ENCODE assay signal across 8 cellular contexts in the genomic region with DNA sequence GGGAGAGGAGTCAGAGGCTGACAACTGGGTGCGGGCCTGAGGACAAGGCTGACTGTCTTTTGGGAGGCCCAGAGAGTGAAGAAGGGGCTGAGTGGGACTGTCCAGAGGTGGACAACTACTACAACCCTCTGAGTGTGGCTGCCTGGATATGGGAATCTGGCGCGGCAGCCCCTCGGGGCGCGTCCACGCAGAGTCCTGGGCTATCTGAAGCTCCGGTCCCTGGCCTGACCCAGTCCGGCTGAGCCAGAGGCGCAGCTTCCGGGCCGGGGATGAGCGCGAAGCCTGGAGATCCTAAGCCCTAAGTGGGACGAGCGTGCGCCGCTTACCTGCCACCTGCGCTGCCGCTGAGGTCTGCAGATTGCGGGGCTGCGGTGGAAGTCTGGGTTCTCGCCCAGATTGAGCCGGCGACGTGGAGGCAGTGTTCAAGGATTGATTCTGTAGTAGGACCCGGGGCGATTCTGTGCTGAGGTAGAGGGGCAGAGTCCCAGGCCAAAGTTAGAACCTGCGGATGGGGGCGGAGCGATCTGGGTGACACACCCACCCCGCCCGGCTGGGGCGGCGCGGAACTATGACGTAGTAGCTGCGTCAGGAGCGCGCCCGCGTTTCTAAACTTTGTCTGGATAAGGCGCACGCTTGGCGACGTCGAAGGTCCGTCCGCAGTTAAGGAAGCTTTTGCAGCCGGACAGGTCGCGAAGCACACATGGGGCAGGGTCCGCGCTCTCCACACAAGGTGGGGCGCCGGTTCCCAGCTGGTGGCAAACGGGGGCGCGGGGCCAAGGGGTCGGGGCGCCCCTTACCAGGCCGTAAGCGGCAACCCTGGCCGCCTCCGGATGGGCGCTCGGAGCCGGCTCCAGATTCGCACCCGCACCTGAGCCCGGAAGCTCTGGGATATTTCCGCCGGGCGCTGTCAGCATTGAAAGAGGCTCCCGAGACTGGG. TPM values are rescaled to one million over a fixed set of nuclear protein-coding genes. Genes with fewer than 3 reads are reported as not detected.
A peak's percentile ranks its signal among the peaks of the same experiment; 100 is the strongest.
DNase-seq lines count a peak whose midpoint lies in the region; ATAC-seq and TF ChIP-seq lines count a peak whose summit lies in the region.

A gene (minus strand): TSS at position 526 of the 937 bp plus-strand sequence. CDS start 674 bp downstream, outside the sequence.
A gene with protein sequence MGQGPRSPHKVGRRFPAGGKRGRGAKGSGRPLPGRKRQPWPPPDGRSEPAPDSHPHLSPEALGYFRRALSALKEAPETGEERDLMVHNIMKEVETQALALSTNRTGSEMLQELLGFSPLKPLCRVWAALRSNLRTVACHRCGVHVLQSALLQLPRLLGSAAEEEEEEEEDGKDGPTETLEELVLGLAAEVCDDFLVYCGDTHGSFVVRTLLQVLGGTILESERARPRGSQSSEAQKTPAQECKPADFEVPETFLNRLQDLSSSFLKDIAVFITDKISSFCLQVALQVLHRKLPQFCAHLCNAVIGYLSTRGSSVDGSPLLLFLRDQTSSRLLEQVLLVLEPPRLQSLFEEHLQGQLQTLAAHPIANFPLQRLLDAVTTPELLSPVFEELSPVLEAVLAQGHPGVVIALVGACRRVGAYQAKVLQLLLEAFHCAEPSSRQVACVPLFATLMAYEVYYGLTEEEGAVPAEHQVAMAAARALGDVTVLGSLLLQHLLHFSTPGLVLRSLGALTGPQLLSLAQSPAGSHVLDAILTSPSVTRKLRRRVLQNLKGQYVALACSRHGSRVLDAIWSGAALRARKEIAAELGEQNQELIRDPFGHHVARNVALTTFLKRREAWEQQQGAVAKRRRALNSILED (plus strand): TSS at position 596 of the 937 bp plus-strand sequence. CDS start 105 bp downstream, at position 701.

- DNase-seq in AG04449 (ENCODE audit: low read depth, low spot score): peak; percentile 24
- DNase-seq in NCI-H2227 treated with DMSO at 0.1 percent for 48 hours (lab: John Stamatoyannopoulos, UW): peak; percentile 81
- DNase-seq in activated CD4-positive, CD25-positive, alpha-beta regulatory T cell treated with anti-CD3 and anti-CD28 coated beads, Interleukin-2, amount 50 U/mL, for 72 hours: peak; percentile 95
- peak; percentile 22 to 31 for DNase-seq in cerebellar nuclear complex (lab: John Stamatoyannopoulos, UW)
- DNase-seq in kidney epithelial cell (ENCODE audit: low read depth): peak; percentile 32
- peak; percentile 93 for DNase-seq in stimulated activated CD4-positive, alpha-beta T cell treated with anti-CD3 and anti-CD28 coated beads, Interleukin-15, amount 100 ng/mL, for 24 hours

- CTCF ChIA-PET in AG04449 (lab: Yijun Ruan, JAX): interaction anchor here (1.0 to 21.1 kb wide), 17 partner anchors 10 to 242 kb away, joined by 3 to 688 read pairs (median 33); a partner anchor contains a TSS

- H3K4me3 ChIP-seq in AG04449 (ENCODE audit: low read depth, low read length) (peak within 1 kb of the TSS; percentile 99), kidney epithelial cell (ENCODE audit: low read depth, low read length) (peak within 1 kb of the TSS; percentile 94)

- ATAC-seq in GM18867 (IDR thresholded peaks at IDR 0.05; ENCODE audit: unreplicated experiment): peak; percentile 75
- peak; percentile 53 for ATAC-seq in HG03103 (IDR thresholded peaks at IDR 0.05; ENCODE audit: low read depth, unreplicated experiment)

- H3K36me3 ChIP-seq in kidney epithelial cell (ENCODE audit: control insufficient read depth, insufficient read depth, low read length): peaks cover 1% of the 10 kb centered on the region

- no peak for TF ChIP-seq CTCF in AG04449 (IDR thresholded peaks at IDR 0.05; ENCODE audit: insufficient read depth, low read length, missing control alignments)
- TF ChIP-seq CTCF in kidney epithelial cell (IDR thresholded peaks at IDR 0.05; ENCODE audit: insufficient read depth, low read length, poor library complexity, severe bottlenecking): no peak

- H3K27me3 ChIP-seq in kidney epithelial cell (ENCODE audit: control insufficient read depth, insufficient read depth, low read length): no peaks in the 10 kb centered on the region

- POLR2A ChIA-PET in AG04449 (lab: Yijun Ruan, JAX): interaction anchor here (0.7 to 4.1 kb wide), 8 partner anchors 9 to 158 kb away, joined by 3 to 26 read pairs (median 4); a partner anchor contains a TSS

RNA-seq across cellular contexts. Expression of the first gene that starts in this region (rescaled TPM):
- 44.9 and 48.5 TPM in 2 replicates for total RNA-seq in kidney epithelial cell

RNA-seq across cellular contexts. Expression of the second gene that starts in this region (rescaled TPM):
- total RNA-seq in kidney epithelial cell: 27.1 and 28.7 TPM in 2 replicates

Comparison
In these comparisons a context has a peak if more than half of its experiments do, and no peak if none do; other contexts are left out.
1. Peak in every context shown above with its lines: DNase-seq, ATAC-seq and H3K4me3 ChIP-seq.
2. DNase-seq: peak in every context shown above with its lines; median percentile 95 in activated CD4-positive, CD25-positive, alpha-beta regulatory T cell treated with anti-CD3 and anti-CD28 coated beads, Interleukin-2, amount 50 U/mL, for 72 hours; 93 in stimulated activated CD4-positive, alpha-beta T cell treated with anti-CD3 and anti-CD28 coated beads, Interleukin-15, amount 100 ng/mL, for 24 hours; 81 in NCI-H2227 treated with DMSO at 0.1 percent for 48 hours; 32 in kidney epithelial cell; 26 in cerebellar nuclear complex; 24 in AG04449.